In genomic region chr19:55406091-55406868, GRCh38 we compare ENCODE assay signal across 8 cellular contexts. TPM values are rescaled to one million over a fixed set of nuclear protein-coding genes. Genes with fewer than 3 reads are reported as not detected.
A peak's percentile ranks its signal among the peaks of the same experiment; 100 is the strongest.
DNase-seq lines count a peak whose midpoint lies in the region; ATAC-seq and TF ChIP-seq lines count a peak whose summit lies in the region.

No MANE protein-coding gene starts in this region.

- no peak overlapping the region for H2AFZ ChIP-seq in neural cell (ENCODE audit: low read depth, low read length)

- no peaks in the 10 kb centered on the region for H3K9me3 ChIP-seq in neural cell (ENCODE audit: low read length)

- H3K36me3 ChIP-seq in neural cell (ENCODE audit: insufficient read depth, low read length): no peaks in the 10 kb centered on the region

- no peaks in the 10 kb centered on the region for H3K27me3 ChIP-seq in neural cell (ENCODE audit: insufficient read depth, low read depth, low read length)

- TF ChIP-seq RAD21 in neural cell (conservative IDR thresholded peaks at IDR 0.05): no peak

- no peak for ATAC-seq in HG02870 (IDR thresholded peaks at IDR 0.05; ENCODE audit: unreplicated experiment)

- H4K20me1 ChIP-seq in neural cell (ENCODE audit: insufficient read depth): no peaks in the 10 kb centered on the region

- H3K79me2 ChIP-seq in neural cell (replicated peaks; ENCODE audit: insufficient read depth, low read length): peaks cover 21% of the 10 kb centered on the region

- TF ChIP-seq EP300 in neural cell (conservative IDR thresholded peaks at IDR 0.05; ENCODE audit: poor library complexity, severe bottlenecking): no peak

- H3F3A ChIP-seq in neural cell (ENCODE audit: insufficient read depth, low read length, poor library complexity, severe bottlenecking): peaks cover 4% of the 10 kb centered on the region

- H3K9ac ChIP-seq in neural cell (ENCODE audit: low read length): peak overlapping the region; percentile 91

- peak overlapping the region; percentile 62 for H3K4me2 ChIP-seq in neural cell (ENCODE audit: low read length)

- no peak for TF ChIP-seq CTCF in C4-2B (conservative IDR thresholded peaks at IDR 0.05)
- TF ChIP-seq CTCF in LNCaP clone FGC (IDR thresholded peaks at IDR 0.05; ENCODE audit: control insufficient read depth, extremely low read depth, insufficient read depth): no peak
- TF ChIP-seq CTCF in coronary artery (IDR thresholded peaks at IDR 0.05): no peak
- TF ChIP-seq CTCF in neural cell (IDR thresholded peaks at IDR 0.05; ENCODE audit: poor library complexity, severe bottlenecking): no peak

- H3K9me2 ChIP-seq in neural cell (ENCODE audit: insufficient read depth, low read length): no peaks in the 10 kb centered on the region

- H3K4me3 ChIP-seq in LNCaP clone FGC (ENCODE audit: low read depth, low read length) (peak overlapping the region; percentile 81), coronary artery (peak overlapping the region; percentile 94), neural cell (ENCODE audit: low read length) (peak overlapping the region; percentile 90)

- no peak for DNase-seq in LNCaP clone FGC (ENCODE audit: low read depth)
- no peak for DNase-seq in coronary artery (ENCODE audit: low spot score)
- no peak for DNase-seq in NCI-H1436 treated with DMSO at 0.1 percent for 48 hours (lab: John Stamatoyannopoulos, UW)
- no peak for DNase-seq in mesenteric fat pad (ENCODE audit: low spot score)
- DNase-seq in stimulated activated CD4-positive, alpha-beta T cell treated with anti-CD3 and anti-CD28 coated beads, Interleukin-2, amount 100 ng/mL, for 48 hours: no peak

- peak overlapping the region; percentile 99 for H3K27ac ChIP-seq in C4-2B
- no peak overlapping the region for H3K27ac ChIP-seq in coronary artery
- H3K27ac ChIP-seq in neural cell (ENCODE audit: low read length): no peak overlapping the region

TF ChIP-seq in neural cell, 6 proteins besides CTCF, POLR2A, EP300 and RAD21:
- no peak for TF ChIP-seq EZH2 (IDR thresholded peaks at IDR 0.05; ENCODE audit: borderline replicate concordance, insufficient read depth, low read length, poor library complexity, severe bottlenecking)
- no peak for TF ChIP-seq TAF1 (IDR thresholded peaks at IDR 0.05; ENCODE audit: low read depth)
- no peak for TF ChIP-seq REST (IDR thresholded peaks at IDR 0.05; ENCODE audit: borderline replicate concordance)
- TF ChIP-seq POLR2AphosphoS5 (IDR thresholded peaks at IDR 0.05): no peak

RNA-seq across cellular contexts. Expression of gene UBE2S, which starts 1.3 kb away (rescaled TPM):
- 119 and 188 TPM in 2 replicates for polyA plus RNA-seq in neural cell
- polyA minus RNA-seq in neural cell: 78.9 and 83.9 TPM in 2 replicates
- 24.2 TPM for total RNA-seq in mesenteric fat pad

RNA-seq across cellular contexts. Expression of gene RPL28, which starts 20.5 kb away (rescaled TPM):
- 135 and 195 TPM in 2 replicates for polyA plus RNA-seq in neural cell
- 129 and 192 TPM in 2 replicates for polyA minus RNA-seq in neural cell
- total RNA-seq in mesenteric fat pad: 1,147 TPM

RNA-seq across cellular contexts. Expression of gene TMEM238, which starts 22.2 kb away (rescaled TPM):
- not detected in 2 replicates for polyA plus RNA-seq in neural cell
- polyA minus RNA-seq in neural cell: not detected in 2 replicates
- total RNA-seq in mesenteric fat pad: 0.90 TPM

RNA-seq across cellular contexts. Expression of gene TMEM190, which starts 29.7 kb away (rescaled TPM):
- not detected in 2 replicates for polyA plus RNA-seq in neural cell
- not detected in 2 replicates for polyA minus RNA-seq in neural cell
- total RNA-seq in mesenteric fat pad: not detected

RNA-seq across cellular contexts. Expression of gene IL11, which starts 36.0 kb away (rescaled TPM):
- polyA plus RNA-seq in neural cell: 0.62 and 1.7 TPM in 2 replicates
- polyA minus RNA-seq in neural cell: 0.23 TPM in 1 of 2 replicates, not detected in the other
- total RNA-seq in mesenteric fat pad: not detected
